ENCODE assay signal across 18 cellular contexts in genomic region chr12:10783252-10783651, GRCh38. TPM values are rescaled to one million over a fixed set of nuclear protein-coding genes. Genes with fewer than 3 reads are reported as not detected.
DNase-seq lines count a peak whose midpoint lies in the region; ATAC-seq and TF ChIP-seq lines count a peak whose summit lies in the region.
"Had no signal": no experiment of that assay in that cellular context is flagged by ENCODE, and none has a peak within 500 bp of the region (broad histone marks: within the 10 kb centered on the region; RNA-seq: fewer than 3 reads in every experiment).

No MANE protein-coding gene starts in this region.

- no peak overlapping the region for H3K27ac ChIP-seq in HEK293 (ENCODE audit: extremely low read depth, low read depth, low read length)
- H3K27ac ChIP-seq: BLaER1 treated with 17β-estradiol and CSF1 and Interleukin-3, amounts not matched to agents 10 nM and 100 nM had no signal

- no peaks in the 10 kb centered on the region for H3K9me3 ChIP-seq in HEK293 (ENCODE audit: control insufficient read depth, insufficient read depth, low read depth, low read length)
- H3K9me3 ChIP-seq: BLaER1 treated with 17β-estradiol and CSF1 and Interleukin-3, amounts not matched to agents 10 nM and 100 nM had no signal

- no peak for TF ChIP-seq EP300 in Ishikawa (IDR thresholded peaks at IDR 0.05; ENCODE audit: borderline replicate concordance)

- CTCF ChIA-PET in HEK293 (lab: Yijun Ruan, JAX) = no interaction called here

- no peak for TF ChIP-seq CTCF in HEK293 (tag by site-specific recombination; IDR thresholded peaks at IDR 0.05)
- no peak for TF ChIP-seq CTCF in fibroblast of villous mesenchyme (IDR thresholded peaks at IDR 0.05; ENCODE audit: insufficient read depth, low read depth, low read length)

- no peak for TF ChIP-seq RAD21 in Ishikawa (IDR thresholded peaks at IDR 0.05; ENCODE audit: low read depth)

- peak; percentile 2 for DNase-seq in amniotic epithelial cell (ENCODE audit: low read depth)
- DNase-seq in fibroblast of villous mesenchyme (ENCODE audit: low read depth) = peak; percentile 12
- DNase-seq in ecto neural progenitor cell (ENCODE audit: low spot score) = no peak
- no peak for DNase-seq in T-helper 9 cell
- DNase-seq in glomerular visceral epithelial cell (ENCODE audit: extremely low spot score) = no peak
- DNase-seq: Calu3; CD8-positive, alpha-beta T cell; DMS79 treated with DMSO at 0.1 percent for 48 hours; GF-D8; HCEC 1CT; HFFc6 had no signal

- no peaks in the 10 kb centered on the region for H3K4me1 ChIP-seq in HEK293 (ENCODE audit: control insufficient read depth, insufficient read depth, low read length)

- no peak for ATAC-seq in HG03565 (IDR thresholded peaks at IDR 0.05; ENCODE audit: unreplicated experiment)
- ATAC-seq: CD8-positive, alpha-beta T cell; GM23338 had no signal

- POLR2A ChIA-PET in HEK293 (lab: Yijun Ruan, JAX) = no interaction called here

- H3K4me3 ChIP-seq in HEK293 (ENCODE audit: low read depth, low read length) = no peak overlapping the region
- H3K4me3 ChIP-seq in fibroblast of villous mesenchyme (ENCODE audit: low read depth, low read length) = no peak overlapping the region
- H3K4me3 ChIP-seq: BLaER1 treated with 17β-estradiol and CSF1 and Interleukin-3, amounts not matched to agents 10 nM and 100 nM; GM23338 had no signal

- no peaks in the 10 kb centered on the region for H3K36me3 ChIP-seq in HEK293 (ENCODE audit: control insufficient read depth in 2 of 2, insufficient read depth in 1 of 2, low read length in 2 of 2)
- H3K36me3 ChIP-seq: BLaER1 treated with 17β-estradiol and CSF1 and Interleukin-3, amounts not matched to agents 10 nM and 100 nM had no signal

TF ChIP-seq in HEK293, 187 proteins besides CTCF, POLR2A, EP300 and RAD21:
- no peak for TF ChIP-seq ZNF548 (tag by site-specific recombination; IDR thresholded peaks at IDR 0.05)
- TF ChIP-seq ZNF449 (tag by site-specific recombination; IDR thresholded peaks at IDR 0.05) = no peak
- TF ChIP-seq, protein P1, sequence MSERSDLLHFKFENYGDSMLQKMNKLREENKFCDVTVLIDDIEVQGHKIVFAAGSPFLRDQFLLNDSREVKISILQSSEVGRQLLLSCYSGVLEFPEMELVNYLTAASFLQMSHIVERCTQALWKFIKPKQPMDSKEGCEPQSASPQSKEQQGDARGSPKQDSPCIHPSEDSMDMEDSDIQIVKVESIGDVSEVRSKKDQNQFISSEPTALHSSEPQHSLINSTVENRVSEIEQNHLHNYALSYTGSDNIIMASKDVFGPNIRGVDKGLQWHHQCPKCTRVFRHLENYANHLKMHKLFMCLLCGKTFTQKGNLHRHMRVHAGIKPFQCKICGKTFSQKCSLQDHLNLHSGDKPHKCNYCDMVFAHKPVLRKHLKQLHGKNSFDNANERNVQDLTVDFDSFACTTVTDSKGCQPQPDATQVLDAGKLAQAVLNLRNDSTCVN (tag by site-specific recombination; optimal IDR thresholded peaks at IDR 0.05) = no peak
- peak; percentile 29; the same call in 1 of the 2 replicates for TF ChIP-seq SCRT2 (tag by site-specific recombination; IDR thresholded peaks at IDR 0.05)
TF ChIP-seq in HEK293: peak in this region for 1.

TF ChIP-seq in Ishikawa, 13 proteins besides CTCF, POLR2A, EP300 and RAD21:
- TF ChIP-seq CEBPB (IDR thresholded peaks at IDR 0.05) (peak; percentile 54; the same call in 1 of the 2 replicates), YY1 (IDR thresholded peaks at IDR 0.05; ENCODE audit: low read depth) (no peak)

RNA-seq across cellular contexts. Expression of gene TAS2R7, which starts 19.2 kb away (rescaled TPM):
- total RNA-seq in fibroblast of villous mesenchyme = 0.32 TPM in 1 of 2 replicates, not detected in the other
- total RNA-seq: A172; B cell; Calu3; CD8-positive, alpha-beta T cell; GM23338; HFFc6 had no signal

RNA-seq across cellular contexts. Expression of gene TAS2R8, which starts 23.8 kb away (rescaled TPM):
- total RNA-seq in fibroblast of villous mesenchyme = 0.32 and 0.43 TPM in 2 replicates
- total RNA-seq: A172; B cell; Calu3; CD8-positive, alpha-beta T cell; GM23338; HFFc6 had no signal

RNA-seq across cellular contexts. Expression of gene TAS2R9, which starts 26.7 kb away (rescaled TPM):
- not detected in 2 replicates for total RNA-seq in fibroblast of villous mesenchyme
- total RNA-seq: A172; B cell; Calu3; CD8-positive, alpha-beta T cell; GM23338; HFFc6 had no signal

RNA-seq across cellular contexts. Expression of gene TAS2R10, which starts 42.9 kb away (rescaled TPM):
- 0.86 and 0.97 TPM in 2 replicates for total RNA-seq in fibroblast of villous mesenchyme
- total RNA-seq: A172; CD8-positive, alpha-beta T cell had no signal

Comparison
In these comparisons a context has a peak if more than half of its experiments do, and no peak if none do; other contexts are left out.
1. DNase-seq: peak in amniotic epithelial cell (single experiment) and fibroblast of villous mesenchyme (single experiment); none in ecto neural progenitor cell (single experiment), T-helper 9 cell (single experiment) and glomerular visceral epithelial cell (single experiment).